8 cellular contexts compared by ENCODE assay signal in genomic region chr12:124679533-124680371, GRCh38.
A peak's percentile ranks its signal among the peaks of the same experiment; 100 is the strongest.
DNase-seq lines count a peak whose midpoint lies in the region; ATAC-seq and TF ChIP-seq lines count a peak whose summit lies in the region.

No MANE protein-coding gene starts in this region.

- H3K4me3 Mint-ChIP-seq in activated CD4-positive, alpha-beta T cell treated with anti-CD3 and anti-CD28 coated beads, Interleukin-2, amount 10 ng/mL, durations not matched to agents 7 days and 5 days, result no peak overlapping the region

- peaks cover 55% of the 10 kb centered on the region for H3F3A ChIP-seq in PC-9 (ENCODE audit: insufficient read depth, low read depth)

- H3K9me3 Mint-ChIP-seq in activated CD4-positive, alpha-beta T cell treated with anti-CD3 and anti-CD28 coated beads, Interleukin-2, amount 10 ng/mL, durations not matched to agents 7 days and 5 days, result peaks cover 3% of the 10 kb centered on the region

- peak overlapping the region; percentile 66; the same call in 1 of the 2 replicates for H2AFZ ChIP-seq in PC-9

- intact Hi-C loops in PC-9 (cut with micrococcal nuclease; ENCODE audit: unreplicated experiment), result loop anchor here (5.0 to 10.0 kb wide), 3 partner anchors 38 to 165 kb away; no protein-coding TSS in a partner anchor

- H3K36me3 ChIP-seq in PC-9 (ENCODE audit: low read depth), result no peaks in the 10 kb centered on the region

- H3K36me3 Mint-ChIP-seq in activated CD4-positive, alpha-beta T cell treated with anti-CD3 and anti-CD28 coated beads, Interleukin-2, amount 10 ng/mL, durations not matched to agents 7 days and 5 days (ENCODE audit: low read depth), result no peaks in the 10 kb centered on the region

- peak overlapping the region; percentile 75 for H3K4me2 ChIP-seq in PC-9

- POLR2A ChIA-PET in PC-9 (lab: Charles Lee; ENCODE audit: unreplicated experiment), result no interaction called here
- POLR2A ChIA-PET in activated CD4-positive, alpha-beta T cell treated with anti-CD3 and anti-CD28 coated beads, Interleukin-2, amount 10 ng/mL, durations not matched to agents 7 days and 5 days (lab: Charles Lee), result no interaction called here

- no peak overlapping the region for H3K27ac Mint-ChIP-seq in activated CD4-positive, alpha-beta T cell treated with anti-CD3 and anti-CD28 coated beads, Interleukin-2, amount 10 ng/mL, durations not matched to agents 7 days and 5 days

- H3K9me3 ChIP-seq in PC-9 (ENCODE audit: insufficient read depth, low read depth), result no peaks in the 10 kb centered on the region

- CTCF ChIA-PET in PC-9 (lab: Charles Lee), result interaction anchor here (0.7 kb wide), 1 partner anchor 643 kb away, joined by 7 read pairs; no protein-coding TSS in a partner anchor
- CTCF ChIA-PET in activated CD4-positive, alpha-beta T cell treated with anti-CD3 and anti-CD28 coated beads, Interleukin-2, amount 10 ng/mL, durations not matched to agents 7 days and 5 days (lab: Charles Lee), result interaction anchor here (1.0 to 1.1 kb wide), 2 partner anchors 12 to 13 kb away, joined by 3 read pairs; no protein-coding TSS in a partner anchor

- H3K27me3 ChIP-seq in PC-9 (ENCODE audit: insufficient read depth, low read depth), result no peaks in the 10 kb centered on the region

- H3K4me3 ChIP-seq in PC-9, result no peak overlapping the region

- no peaks in the 10 kb centered on the region for H4K20me1 ChIP-seq in PC-9 (ENCODE audit: insufficient read depth)

- no peaks in the 10 kb centered on the region for H3K79me2 ChIP-seq in PC-9 (ENCODE audit: low read depth)

- DNase-seq in Ammon's horn (ENCODE audit: low spot score) (peak; percentile 74), PC-9 (no peak), globus pallidus (ENCODE audit: low spot score) (peak; percentile 76), occipital lobe (lab: John Stamatoyannopoulos, UW) (peak; percentile 40), dedifferentiated amniotic fluid mesenchymal stem cell (ENCODE audit: extremely low spot score) (no peak)
- no peak for DNase-seq in activated CD4-positive, alpha-beta T cell treated with anti-CD3 and anti-CD28 coated beads, Interleukin-2, amount 10 ng/mL, durations not matched to agents 7 days and 5 days

- no peak for ATAC-seq in GM21381 (IDR thresholded peaks at IDR 0.05; ENCODE audit: unreplicated experiment)
- ATAC-seq in GM18868 (IDR thresholded peaks at IDR 0.05; ENCODE audit: unreplicated experiment), result no peak

- H3K9me2 ChIP-seq in PC-9 (ENCODE audit: insufficient read depth), result no peaks in the 10 kb centered on the region

- peaks cover 81% of the 10 kb centered on the region for H3K4me1 ChIP-seq in PC-9 (replicated peaks; ENCODE audit: insufficient read depth)

- H3K4me1 Mint-ChIP-seq in activated CD4-positive, alpha-beta T cell treated with anti-CD3 and anti-CD28 coated beads, Interleukin-2, amount 10 ng/mL, durations not matched to agents 7 days and 5 days, result peaks cover 3% of the 10 kb centered on the region

- H3K27me3 Mint-ChIP-seq in activated CD4-positive, alpha-beta T cell treated with anti-CD3 and anti-CD28 coated beads, Interleukin-2, amount 10 ng/mL, durations not matched to agents 7 days and 5 days, result no peaks in the 10 kb centered on the region

- BruUV-seq in PC-9 (replicated peaks; lab: Mats Ljungman, UMichigan), result no TSS peak

- H3K27ac ChIP-seq in PC-9, result peak overlapping the region; percentile 95

- no peak for TF ChIP-seq CTCF in PC-9 (conservative IDR thresholded peaks at IDR 0.05)

Comparison
In these comparisons a context has a peak if more than half of its experiments do, and no peak if none do; other contexts are left out.
1. DNase-seq: peak in Ammon's horn (single experiment), globus pallidus (single experiment) and occipital lobe (single experiment); none in PC-9 (0 of 2), dedifferentiated amniotic fluid mesenchymal stem cell (single experiment) and activated CD4-positive, alpha-beta T cell treated with anti-CD3 and anti-CD28 coated beads, Interleukin-2, amount 10 ng/mL, durations not matched to agents 7 days and 5 days (single experiment).